In genomic region chr12:121536929-121537813, GRCh38 we compare ENCODE assay signal across 8 cellular contexts. TPM values are rescaled to one million over a fixed set of nuclear protein-coding genes. Genes with fewer than 3 reads are reported as not detected.
DNase-seq lines count a peak whose midpoint lies in the region; ATAC-seq and TF ChIP-seq lines count a peak whose summit lies in the region.

No MANE protein-coding gene starts in this region.

- H3K9me3 ChIP-seq in ES-I3 (ENCODE audit: control insufficient read depth, insufficient read depth, low read length) (no peaks in the 10 kb centered on the region), HUES64 (ENCODE audit: insufficient read depth, low read depth, low read length) (no peaks in the 10 kb centered on the region), adipocyte (ENCODE audit: control insufficient read depth, low read length) (no peaks in the 10 kb centered on the region), heart right ventricle (no peaks in the 10 kb centered on the region), parathyroid adenoma (ENCODE audit: control insufficient read depth, low read length) (no peaks in the 10 kb centered on the region)

- H3K27me3 ChIP-seq in HUES64 (ENCODE audit: insufficient read depth, low read length) (peaks cover 5% of the 10 kb centered on the region), adipocyte (replicated peaks; ENCODE audit: control insufficient read depth, insufficient read depth, low read length) (no peaks in the 10 kb centered on the region), heart right ventricle (no peaks in the 10 kb centered on the region), parathyroid adenoma (ENCODE audit: control insufficient read depth, insufficient read depth, low read length) (no peaks in the 10 kb centered on the region)

- H3K4me3 ChIP-seq in HUES64 (ENCODE audit: low read length) (peak overlapping the region; percentile 50), adipocyte (ENCODE audit: low read length) (peak overlapping the region; percentile 77), heart right ventricle (peak overlapping the region; percentile 56 to 94 (median 77)), parathyroid adenoma (ENCODE audit: low read depth, low read length) (peak overlapping the region; percentile 69)

- H3K4me1 ChIP-seq in ES-I3 (ENCODE audit: insufficient read depth, low read length), result peaks cover 20% of the 10 kb centered on the region
- H3K4me1 ChIP-seq in HUES64 (ENCODE audit: insufficient read depth, low read length), result peaks cover 18% of the 10 kb centered on the region
- H3K4me1 ChIP-seq in adipocyte (ENCODE audit: control insufficient read depth, insufficient read depth, low read length), result peaks cover 31% of the 10 kb centered on the region
- H3K4me1 ChIP-seq in heart right ventricle, result peaks cover 12 to 63% (median 48%) of the 10 kb centered on the region in 9 donors
- H3K4me1 ChIP-seq in parathyroid adenoma, result peaks cover 43% of the 10 kb centered on the region

- intact Hi-C loops in heart right ventricle (cut with DNase I), result loop anchor here in 3 of 10 donors (2.0 to 5.0 kb wide), 3 partner anchors 35 to 40 kb away; no protein-coding TSS in a partner anchor

- peak; percentile 64 for ATAC-seq in GM21529 (IDR thresholded peaks at IDR 0.05; ENCODE audit: unreplicated experiment)
- peak; percentile 82 to 90 (median 86) for ATAC-seq in heart right ventricle

- H2AFZ ChIP-seq in parathyroid adenoma, result peak overlapping the region; percentile 87

- peak overlapping the region; percentile 60; the same call in 1 of the 2 replicates for H3K9ac ChIP-seq in ES-I3 (ENCODE audit: low read depth, low read length)
- H3K9ac ChIP-seq in HUES64 (ENCODE audit: low read depth, low read length), result peak overlapping the region; percentile 51
- peak overlapping the region; percentile 75 for H3K9ac ChIP-seq in adipocyte (ENCODE audit: low read length)
- H3K9ac ChIP-seq in parathyroid adenoma, result peak overlapping the region; percentile 87

- TF ChIP-seq CTCF in heart right ventricle (IDR thresholded peaks at IDR 0.05) (no peak), parathyroid adenoma (IDR thresholded peaks at IDR 0.05) (peak; percentile 6)

- 3% methylated on average over 71 of the region's 71 CpGs for WGBS in HUES64
- WGBS in heart right ventricle, 2 donors, result 0 to 1% methylated on average over 63 to 71 of the region's 71 CpGs

- DNase-seq in SIG-M5 treated with dmso at 0.1 percent for 504 hours (lab: John Stamatoyannopoulos, UW; ENCODE audit: unreplicated experiment) (peak; percentile 91), adipocyte (ENCODE audit: low read depth) (peak; percentile 81), heart right ventricle (peak; percentile 89 to 90), SHP77 (lab: John Stamatoyannopoulos, UW) (no peak)

- H3K36me3 ChIP-seq in ES-I3 (ENCODE audit: insufficient read depth, low read length) (peaks cover 17% of the 10 kb centered on the region), HUES64 (ENCODE audit: insufficient read depth, low read length) (peaks cover 40% of the 10 kb centered on the region), adipocyte (ENCODE audit: control insufficient read depth, insufficient read depth, low read length, severe bottlenecking) (no peaks in the 10 kb centered on the region), heart right ventricle (peaks cover 0 to 10% (median 0%) of the 10 kb centered on the region in 9 donors), parathyroid adenoma (ENCODE audit: control insufficient read depth, insufficient read depth, low read length) (no peaks in the 10 kb centered on the region)

- peak overlapping the region; percentile 75 for H3K4me2 ChIP-seq in parathyroid adenoma (ENCODE audit: low read length)

- H3K27ac ChIP-seq in HUES64 (ENCODE audit: low read depth, low read length) (peak overlapping the region; percentile 15; the same call in 1 of the 2 replicates), heart right ventricle (peak overlapping the region; percentile 87 to 100 (median 96)), parathyroid adenoma (peak overlapping the region; percentile 99)

- peaks cover 6% of the 10 kb centered on the region for H3K79me2 ChIP-seq in parathyroid adenoma

RNA-seq across cellular contexts. Expression of gene KDM2B, which starts 43.7 kb away (rescaled TPM):
- 83.7 TPM for polyA plus RNA-seq in HUES64 (2013, experiment 1 of 2)
- 82.7 TPM for polyA plus RNA-seq in HUES64 (2013, experiment 2 of 2)
- 10 to 100 TPM in 9 of 10 donors, 1 to 10 TPM in 1; 10.0 to 18.4 (median 14.6) TPM for total RNA-seq in heart right ventricle
- 1 to 10 TPM; 4.8 to 9.7 TPM for polyA plus RNA-seq in heart right ventricle

Comparison
In these comparisons a context has a peak if more than half of its experiments do, and no peak if none do; other contexts are left out.
1. H3K27ac ChIP-seq: peak in every context shown above with its lines; median percentile 99 in parathyroid adenoma; 96 in heart right ventricle; 15 in HUES64.
2. DNase-seq: peak in SIG-M5 treated with dmso at 0.1 percent for 504 hours (single experiment), adipocyte (single experiment) and heart right ventricle (2 of 2); none in SHP77 (0 of 2).
3. Peak in every context shown above with its lines, with median percentiles within 50 percentile points of each other: H3K9ac ChIP-seq and H3K4me3 ChIP-seq.